ENCODE assay signal across 20 cellular contexts in the genomic region with DNA sequence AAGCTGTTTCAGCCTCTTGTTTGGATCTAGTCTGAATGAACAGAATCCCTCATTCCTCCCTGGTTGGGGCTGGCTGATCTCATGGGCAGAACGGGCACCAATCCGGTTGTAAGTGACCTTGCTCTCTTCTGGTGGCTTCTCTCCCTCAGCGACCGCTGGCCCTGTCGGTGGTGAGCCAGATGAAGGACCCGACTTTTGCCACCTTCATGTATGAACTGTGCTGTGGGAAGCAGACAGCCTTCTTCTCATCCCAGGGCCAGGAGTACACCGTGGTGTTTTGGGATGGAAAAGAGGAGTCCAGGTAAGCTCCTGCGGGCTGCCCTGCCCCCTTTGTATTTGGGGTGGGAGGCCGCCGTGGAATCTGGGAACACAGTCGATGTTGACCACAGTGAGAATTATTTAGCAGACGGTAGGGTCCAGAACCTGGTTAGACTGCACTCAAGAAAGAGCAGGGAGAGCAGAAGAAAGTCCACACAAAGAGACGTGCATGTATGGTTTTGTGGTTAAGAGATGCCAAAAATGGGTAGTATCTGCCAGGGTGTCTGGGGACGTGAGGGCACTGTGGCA.
DNase-seq lines count a peak whose midpoint lies in the region; ATAC-seq and TF ChIP-seq lines count a peak whose summit lies in the region.
"Had no signal": no experiment of that assay in that cellular context is flagged by ENCODE, and none has a peak within 500 bp of the region (broad histone marks: within the 10 kb centered on the region; RNA-seq: fewer than 3 reads in every experiment).

No MANE protein-coding gene starts in this region.

- H2BK120ac ChIP-seq in H9 (ENCODE audit: low read depth, low read length, poor library complexity, severe bottlenecking) = no peak overlapping the region

- H3K9me3 ChIP-seq in H9 (ENCODE audit: control insufficient read depth, low read depth, low read length) (no peaks in the 10 kb centered on the region), lung (ENCODE audit: control insufficient read depth in 2 of 2, insufficient read depth in 1 of 2, low read length in 1 of 2) (no peaks in the 10 kb centered on the region)

- H3K36me3 ChIP-seq in lung (ENCODE audit: control insufficient read depth in 2 of 2, insufficient read depth in 2 of 2, low read length in 2 of 2) = peaks cover 0 to 38% of the 10 kb centered on the region in 2 donors
- H3K36me3 ChIP-seq: WERI-Rb-1 had no signal

- no peaks in the 10 kb centered on the region for H3K79me2 ChIP-seq in H9 (ENCODE audit: insufficient read depth, low read length)

- peaks cover 24 to 44% of the 10 kb centered on the region in 2 experiments for H3K4me1 Mint-ChIP-seq in H9
- peaks cover 0 to 3% of the 10 kb centered on the region in 2 donors for H3K4me1 Mint-ChIP-seq in stimulated activated naive B cell treated with anti-CD40 and anti-IgM and Interleukin-4, amounts not matched to agents 10 μg/mL and 1 μg/mL and 100 μg/mL, for 72 hours

- H2BK12ac ChIP-seq in H9 (ENCODE audit: insufficient read length, low read depth, low read length) = no peak overlapping the region

- no peak overlapping the region for H3K4ac ChIP-seq in H9 (ENCODE audit: low read depth, low read length)

- H3K4me1 ChIP-seq in H9 (ENCODE audit: insufficient read depth, low read length) = peaks cover 6% of the 10 kb centered on the region; the same call in 1 of the 2 replicates
- H3K4me1 ChIP-seq in lung (ENCODE audit: control insufficient read depth in 2 of 2, insufficient read depth in 2 of 2, low read length in 2 of 2) = peaks cover 0 to 9% of the 10 kb centered on the region in 2 donors

- TF ChIP-seq CTCF in H9 (conservative IDR thresholded peaks at IDR 0.05) (no peak), lung (IDR thresholded peaks at IDR 0.05; ENCODE audit: control extremely low read depth, extremely low read depth) (no peak)

- ATAC-seq in lung (ENCODE audit: insufficient read depth, low FRiP score) (no peak), Right ventricle myocardium superior (ENCODE audit: poor library complexity) (no peak)
- no peak for ATAC-seq in stimulated activated naive B cell treated with anti-CD40 and anti-IgM and Interleukin-4, amounts not matched to agents 10 μg/mL and 1 μg/mL and 100 μg/mL, for 72 hours (replicated peaks)
- ATAC-seq: activated naive CD4-positive, alpha-beta T cell treated with anti-CD3 and anti-CD28 coated beads, Interleukin-2, amount 50 U/mL, for 72 hours; effector memory CD8-positive, alpha-beta T cell had no signal

- no peak overlapping the region for H2AK5ac ChIP-seq in H9 (ENCODE audit: insufficient read length, low read length)

- H3K18ac ChIP-seq in H9 (ENCODE audit: insufficient read length, low read depth, low read length) = no peak overlapping the region

- H4K91ac ChIP-seq in H9 (ENCODE audit: insufficient read length, low read depth, low read length) = no peak overlapping the region

- H3K14ac ChIP-seq in H9 (ENCODE audit: insufficient read depth, low read length) = no peak overlapping the region

- H3K4me3 Mint-ChIP-seq in H9 = no peak overlapping the region
- no peak overlapping the region for H3K4me3 Mint-ChIP-seq in stimulated activated naive B cell treated with anti-CD40 and anti-IgM and Interleukin-4, amounts not matched to agents 10 μg/mL and 1 μg/mL and 100 μg/mL, for 72 hours
- H3K4me3 Mint-ChIP-seq: effector memory CD8-positive, alpha-beta T cell; T-helper 2 cell treated with Interferon-gamma antibody and Interleukin-4, amounts not matched to agents 5 μg/mL and 100 μg/mL, for 36 hours had no signal

- no peak overlapping the region for H2BK5ac ChIP-seq in H9 (ENCODE audit: insufficient read length, low read length)

- peaks cover 14 to 18% (median 15%) of the 10 kb centered on the region in 3 experiments for H3K36me3 Mint-ChIP-seq in H9 (ENCODE audit: insufficient read depth in 1 of 3, low read depth in 3 of 3)
- peaks cover 64 to 77% of the 10 kb centered on the region in 2 donors for H3K36me3 Mint-ChIP-seq in stimulated activated naive B cell treated with anti-CD40 and anti-IgM and Interleukin-4, amounts not matched to agents 10 μg/mL and 1 μg/mL and 100 μg/mL, for 72 hours
- H3K36me3 Mint-ChIP-seq: activated naive CD4-positive, alpha-beta T cell treated with anti-CD3 and anti-CD28 coated beads, Interleukin-2, amount 50 U/mL, for 72 hours had no signal

- H3T11ph ChIP-seq in H9 (ENCODE audit: low read length) = no peak overlapping the region

- no peaks in the 10 kb centered on the region for H3K23me2 ChIP-seq in H9 (ENCODE audit: insufficient read length, low read depth, low read length, poor library complexity, severe bottlenecking)

- H4K20me1 ChIP-seq in H9 (ENCODE audit: control insufficient read depth, insufficient read depth, insufficient read length) = no peaks in the 10 kb centered on the region

- H2BK20ac ChIP-seq in H9 (ENCODE audit: low read depth, low read length, poor library complexity, severe bottlenecking) = no peak overlapping the region

- H3K27ac ChIP-seq in H9 (ENCODE audit: insufficient read length, low read depth, low read length) (no peak overlapping the region), lung (ENCODE audit: low read depth in 1 of 2, low read length in 1 of 2) (peak overlapping the region in 1 of 2 donors; percentile 55)
- H3K27ac ChIP-seq: RWPE1, skin epidermis, WERI-Rb-1 had no signal

- H4K8ac ChIP-seq in H9 (replicated peaks; ENCODE audit: insufficient read length, low read depth, low read length) = no peak overlapping the region

- intact Hi-C loops in Right ventricle myocardium superior (cut with DNase I) = no loop called here

- WGBS in H9 (ENCODE audit: extremely low coverage, insufficient read length, low lambda C conversion rate) = no CpG with 5 or more reads among the region's 14 CpGs
- WGBS in lung, 2 donors = 91% methylated on average over 14 of the region's 14 CpGs

- H3K23ac ChIP-seq in H9 (ENCODE audit: insufficient read length, low read depth, low read length) = no peak overlapping the region

- no peak overlapping the region for H3K4me2 ChIP-seq in H9 (ENCODE audit: insufficient read depth, insufficient read length, low read length)

- H3K9ac ChIP-seq in H9 (ENCODE audit: extremely low read depth, insufficient read length, low read length) = no peak overlapping the region

- no peak overlapping the region for H3K4me3 ChIP-seq in lung
- H3K4me3 ChIP-seq: skin epidermis had no signal

- H3K27ac Mint-ChIP-seq in H9 = no peak overlapping the region
- H3K27ac Mint-ChIP-seq in stimulated activated naive B cell treated with anti-CD40 and anti-IgM and Interleukin-4, amounts not matched to agents 10 μg/mL and 1 μg/mL and 100 μg/mL, for 72 hours = no peak overlapping the region
- H3K27ac Mint-ChIP-seq: activated naive CD4-positive, alpha-beta T cell treated with anti-CD3 and anti-CD28 coated beads, Interleukin-2, amount 50 U/mL, for 72 hours; effector memory CD8-positive, alpha-beta T cell; T-helper 2 cell treated with Interferon-gamma antibody and Interleukin-4, amounts not matched to agents 5 μg/mL and 100 μg/mL, for 36 hours had no signal

- no peaks in the 10 kb centered on the region for H3K79me1 ChIP-seq in H9 (ENCODE audit: insufficient read depth, low read depth, low read length, poor library complexity, severe bottlenecking)

- H2AFZ ChIP-seq in H9 (ENCODE audit: low read length) = no peak overlapping the region

- no peak overlapping the region for H3K56ac ChIP-seq in H9 (ENCODE audit: insufficient read length, low read depth, low read length)

- no peaks in the 10 kb centered on the region for H3K27me3 ChIP-seq in H9 (ENCODE audit: insufficient read depth, low read length)
- no peaks in the 10 kb centered on the region for H3K27me3 ChIP-seq in lung (ENCODE audit: control insufficient read depth, insufficient read depth)

- DNase-seq in H9 (peak; percentile 20), lung (ENCODE audit: low spot score) (peak; percentile 22), NCI-H2029 treated with DMSO at 0.1 percent for 48 hours (lab: John Stamatoyannopoulos, UW) (no peak), Right ventricle myocardium superior (no peak)
- peak; percentile 15 for DNase-seq in activated CD8-positive, alpha-beta memory T cell treated with anti-CD3 and anti-CD28 coated beads, Interleukin-2, amount 50 U/mL, for 48 hours
- DNase-seq in stimulated activated CD8-positive, alpha-beta memory T cell treated with anti-CD3 and anti-CD28 coated beads, Interleukin-4, amount 100 ng/mL, for 48 hours = peak; percentile 7
- DNase-seq in stimulated activated naive B cell treated with anti-CD40 and anti-IgM and Interleukin-4, amounts not matched to agents 10 μg/mL and 1 μg/mL and 100 μg/mL, for 72 hours = no peak
- DNase-seq: anterior cingulate cortex; effector memory CD8-positive, alpha-beta T cell; foreskin fibroblast; NCI-H1436; NCI-H2107; NCI-H82; nucleus accumbens; trophoblast cell; WERI-Rb-1 had no signal

- H2BK15ac ChIP-seq in H9 (ENCODE audit: low read depth, low read length) = no peak overlapping the region

- H3K27me3 Mint-ChIP-seq in H9 (ENCODE audit: low read depth) = peaks cover 14% of the 10 kb centered on the region
- no peaks in the 10 kb centered on the region for H3K27me3 Mint-ChIP-seq in stimulated activated naive B cell treated with anti-CD40 and anti-IgM and Interleukin-4, amounts not matched to agents 10 μg/mL and 1 μg/mL and 100 μg/mL, for 72 hours

- H3K9me3 Mint-ChIP-seq in H9 = peaks cover 14 to 19% of the 10 kb centered on the region in 2 experiments
- no peaks in the 10 kb centered on the region for H3K9me3 Mint-ChIP-seq in stimulated activated naive B cell treated with anti-CD40 and anti-IgM and Interleukin-4, amounts not matched to agents 10 μg/mL and 1 μg/mL and 100 μg/mL, for 72 hours
- H3K9me3 Mint-ChIP-seq: activated naive CD4-positive, alpha-beta T cell treated with anti-CD3 and anti-CD28 coated beads, Interleukin-2, amount 50 U/mL, for 72 hours; effector memory CD8-positive, alpha-beta T cell; T-helper 2 cell treated with Interferon-gamma antibody and Interleukin-4, amounts not matched to agents 5 μg/mL and 100 μg/mL, for 36 hours had no signal

- H4K5ac ChIP-seq in H9 (ENCODE audit: insufficient read length, low read depth, low read length) = no peak overlapping the region

Comparison
In these comparisons a context has a peak if more than half of its experiments do, and no peak if none do; other contexts are left out.
1. DNase-seq: peak in H9 (single experiment), activated CD8-positive, alpha-beta memory T cell treated with anti-CD3 and anti-CD28 coated beads, Interleukin-2, amount 50 U/mL, for 48 hours (single experiment), lung (single experiment) and stimulated activated CD8-positive, alpha-beta memory T cell treated with anti-CD3 and anti-CD28 coated beads, Interleukin-4, amount 100 ng/mL, for 48 hours (single experiment); none in NCI-H2029 treated with DMSO at 0.1 percent for 48 hours (single experiment), stimulated activated naive B cell treated with anti-CD40 and anti-IgM and Interleukin-4, amounts not matched to agents 10 μg/mL and 1 μg/mL and 100 μg/mL, for 72 hours (single experiment) and Right ventricle myocardium superior (single experiment).